In the genomic region with DNA sequence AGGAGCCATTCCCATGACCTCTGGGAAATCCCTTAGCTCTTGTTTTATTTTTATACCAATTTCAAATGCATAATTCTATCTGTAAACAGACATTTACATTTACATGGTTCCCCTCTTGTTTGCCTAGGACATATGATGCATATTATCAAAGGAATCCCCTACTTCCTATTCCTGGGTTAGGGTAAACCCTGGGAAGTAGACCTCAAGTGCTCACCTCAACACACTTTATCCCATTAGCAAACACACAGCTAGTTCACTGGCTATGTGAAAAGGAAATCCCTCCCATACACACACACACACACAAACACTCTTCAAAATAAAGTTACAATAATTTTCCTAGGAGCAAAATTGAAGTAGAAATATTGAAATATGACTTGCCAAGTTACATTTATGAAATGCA, we compare ENCODE assay signal across 24 cellular contexts. TPM values are rescaled to one million over a fixed set of nuclear protein-coding genes. Genes with fewer than 3 reads are reported as not detected.
DNase-seq lines count a peak whose midpoint lies in the region; TF ChIP-seq lines count a peak whose summit lies in the region.
"Had no signal": no experiment of that assay in that cellular context is flagged by ENCODE, and none has a peak within 500 bp of the region (broad histone marks: within the 10 kb centered on the region; RNA-seq: fewer than 3 reads in every experiment).

No MANE protein-coding gene starts in this region.

- H3K4me1 Mint-ChIP-seq in chondrocyte (ENCODE audit: low read depth) = peaks cover 55% of the 10 kb centered on the region
- H3K4me1 Mint-ChIP-seq: activated naive CD4-positive, alpha-beta T cell treated with anti-CD3 and anti-CD28 coated beads, Interleukin-2, amount 50 U/mL, for 24 hours had no signal

- TF ChIP-seq POLR2A in spleen (IDR thresholded peaks at IDR 0.05) (no peak), esophagus squamous epithelium (IDR thresholded peaks at IDR 0.05) (no peak)

- peak overlapping the region; percentile 93 for H3K27ac Mint-ChIP-seq in chondrocyte (ENCODE audit: unreplicated experiment)
- H3K27ac Mint-ChIP-seq: activated CD4-positive, alpha-beta T cell treated with anti-CD3 and anti-CD28 coated beads, Interleukin-2, amount 10 ng/mL, durations not matched to agents 7 days and 5 days; activated CD8-positive, alpha-beta memory T cell treated with anti-CD3 and anti-CD28 coated beads, Interleukin-2, amount 10 ng/mL, durations not matched to agents 7 days and 5 days; activated naive CD4-positive, alpha-beta T cell treated with anti-CD3 and anti-CD28 coated beads, Interleukin-2, amount 50 U/mL, for 24 hours; activated T-helper 1 cell treated with anti-CD3 and anti-CD28 coated beads, Interleukin-12 subunit alpha, Interleukin-12 subunit beta, Interleukin-2, Interleukin-4 antibody, amounts not matched to agents 30 ng/mL and 10 ng/mL and 1 ng/mL, durations not matched to agents 14 hours and 24 hours and 36 hours; CD4-positive, alpha-beta memory T cell; effector memory CD8-positive, alpha-beta T cell; T-helper 1 cell treated with Interleukin-12 subunit alpha and Interleukin-12 subunit beta and Interleukin-4 antibody, amounts not matched to agents 30 μg/mL and 1 μg/mL, for 36 hours had no signal

- peak; percentile 83 for DNase-seq in LHCN-M2 (ENCODE audit: low read depth)
- no peak for DNase-seq in chondrocyte (ENCODE audit: low spot score)
- DNase-seq in lung microvascular endothelial cell (ENCODE audit: low read depth in 2 of 2) = peak; percentile 5 to 56
- DNase-seq in spleen = no peak
- DNase-seq in activated naive CD4-positive, alpha-beta T cell treated with anti-CD3 and anti-CD28 coated beads, Interleukin-2, amount 50 U/mL, for 16 hours = no peak
- DNase-seq in esophagus squamous epithelium (lab: John Stamatoyannopoulos, UW) = no peak
- no peak for DNase-seq in HPDE6-E6E7 (ENCODE audit: extremely low spot score)
- DNase-seq: activated CD4-positive, alpha-beta T cell treated with anti-CD3 and anti-CD28 coated beads, Interleukin-2, amount 10 ng/mL, durations not matched to agents 7 days and 5 days; activated CD8-positive, alpha-beta memory T cell treated with anti-CD3 and anti-CD28 coated beads, Interleukin-2, amount 10 ng/mL, durations not matched to agents 7 days and 5 days; anterior cingulate cortex; CD4-positive, alpha-beta memory T cell; cerebellar nuclear complex; effector memory CD8-positive, alpha-beta T cell; GF-D8; HCEC 1CT; NCI-H1105 treated with DMSO at 0.1 percent for 48 hours; NCI-H2029 treated with DMSO at 0.1 percent for 48 hours; NCI-H446 treated with DMSO at 0.1 percent for 48 hours; stimulated activated CD4-positive, alpha-beta T cell treated with anti-CD3 and anti-CD28 coated beads, Interleukin-4, amount 100 ng/mL, for 1 hour; stimulated activated naive CD4-positive, alpha-beta T cell had no signal

- intact Hi-C loops in spleen (cut with DNase I; ENCODE audit: low total_unique reads) (no loop called here), esophagus squamous epithelium (cut with DNase I) (no loop called here)

- H3K4me1 ChIP-seq in spleen = peaks cover 0 to 29% (median 11%) of the 10 kb centered on the region in 6 donors
- no peaks in the 10 kb centered on the region for H3K4me1 ChIP-seq in esophagus squamous epithelium

- H3K4me3 ChIP-seq in spleen = no peak overlapping the region
- H3K4me3 ChIP-seq in esophagus squamous epithelium = no peak overlapping the region
- H3K4me3 ChIP-seq: skin epidermis had no signal

- peak overlapping the region in 5 of 8 donors; percentile 0 to 55 (median 19) for H3K27ac ChIP-seq in spleen
- H3K27ac ChIP-seq in esophagus squamous epithelium = no peak overlapping the region
- H3K27ac ChIP-seq: skin epidermis had no signal

- H3K9me3 Mint-ChIP-seq in chondrocyte (ENCODE audit: low read depth) = no peaks in the 10 kb centered on the region
- H3K9me3 Mint-ChIP-seq: activated CD4-positive, alpha-beta T cell treated with anti-CD3 and anti-CD28 coated beads, Interleukin-2, amount 10 ng/mL, durations not matched to agents 7 days and 5 days; activated naive CD4-positive, alpha-beta T cell treated with anti-CD3 and anti-CD28 coated beads, Interleukin-2, amount 50 U/mL, for 24 hours; activated T-helper 1 cell treated with anti-CD3 and anti-CD28 coated beads, Interleukin-12 subunit alpha, Interleukin-12 subunit beta, Interleukin-2, Interleukin-4 antibody, amounts not matched to agents 30 ng/mL and 10 ng/mL and 1 ng/mL, durations not matched to agents 14 hours and 24 hours and 36 hours; effector memory CD8-positive, alpha-beta T cell; T-helper 1 cell treated with Interleukin-12 subunit alpha and Interleukin-12 subunit beta and Interleukin-4 antibody, amounts not matched to agents 30 μg/mL and 1 μg/mL, for 36 hours had no signal

- H3K9me3 ChIP-seq in spleen = no peaks in the 10 kb centered on the region
- H3K9me3 ChIP-seq in esophagus squamous epithelium = no peaks in the 10 kb centered on the region

- H3K36me3 ChIP-seq in spleen = no peaks in the 10 kb centered on the region
- H3K36me3 ChIP-seq in esophagus squamous epithelium = no peaks in the 10 kb centered on the region

- H3K36me3 Mint-ChIP-seq in chondrocyte (ENCODE audit: low read depth) = no peaks in the 10 kb centered on the region
- H3K36me3 Mint-ChIP-seq: activated CD8-positive, alpha-beta memory T cell treated with anti-CD3 and anti-CD28 coated beads, Interleukin-2, amount 10 ng/mL, durations not matched to agents 7 days and 5 days; activated naive CD4-positive, alpha-beta T cell treated with anti-CD3 and anti-CD28 coated beads, Interleukin-2, amount 50 U/mL, for 24 hours; CD4-positive, alpha-beta memory T cell had no signal

- no peaks in the 10 kb centered on the region for H3K27me3 Mint-ChIP-seq in chondrocyte (ENCODE audit: low read depth)

- no peak for TF ChIP-seq CTCF in chondrocyte (IDR thresholded peaks at IDR 0.05)
- TF ChIP-seq CTCF in spleen (IDR thresholded peaks at IDR 0.05 in 8 of 11, conservative IDR thresholded peaks at IDR 0.05 in 3 of 11) = no peak
- no peak for TF ChIP-seq CTCF in esophagus squamous epithelium (IDR thresholded peaks at IDR 0.05)

- H3K27me3 ChIP-seq in spleen (replicated peaks in 1 of 7) (no peaks in the 10 kb centered on the region), esophagus squamous epithelium (peaks cover 0 to 9% (median 0%) of the 10 kb centered on the region in 4 donors)

- H3K4me3 Mint-ChIP-seq in chondrocyte (ENCODE audit: unreplicated experiment) = peak overlapping the region; percentile 65
- H3K4me3 Mint-ChIP-seq: activated CD4-positive, alpha-beta T cell treated with anti-CD3 and anti-CD28 coated beads, Interleukin-2, amount 10 ng/mL, durations not matched to agents 7 days and 5 days; activated CD8-positive, alpha-beta memory T cell treated with anti-CD3 and anti-CD28 coated beads, Interleukin-2, amount 10 ng/mL, durations not matched to agents 7 days and 5 days; activated naive CD4-positive, alpha-beta T cell treated with anti-CD3 and anti-CD28 coated beads, Interleukin-2, amount 50 U/mL, for 24 hours; activated T-helper 1 cell treated with anti-CD3 and anti-CD28 coated beads, Interleukin-12 subunit alpha, Interleukin-12 subunit beta, Interleukin-2, Interleukin-4 antibody, amounts not matched to agents 30 ng/mL and 10 ng/mL and 1 ng/mL, durations not matched to agents 14 hours and 24 hours and 36 hours; CD4-positive, alpha-beta memory T cell; effector memory CD8-positive, alpha-beta T cell; T-helper 1 cell treated with Interleukin-12 subunit alpha and Interleukin-12 subunit beta and Interleukin-4 antibody, amounts not matched to agents 30 μg/mL and 1 μg/mL, for 36 hours had no signal

RNA-seq across cellular contexts. Expression of a gene that starts 27.0 kb away (rescaled TPM):
- total RNA-seq in LHCN-M2 (2014; rRNA removed) (17.9 and 21.6 TPM in 2 replicates), chondrocyte (10.4 to 14.3 TPM (median 13.7 TPM) in 3 replicates), lung microvascular endothelial cell (4.6 and 6.3 TPM in 2 replicates), spleen (10 to 100 TPM in 5 of 7 donors, 1 to 10 TPM in 2; 7.5 to 28.2 (median 10.6) TPM), esophagus squamous epithelium (1 to 10 TPM in 3 of 4 donors, under 1 TPM in 1; 0.27 to 3.1 (median 1.4) TPM)
- 9.1 TPM for polyA plus RNA-seq in LHCN-M2 (2012)
- 1 to 10 TPM; 1.1 to 2.5 (median 2.2) TPM for polyA plus RNA-seq in spleen
- total RNA-seq: activated CD4-positive, alpha-beta T cell treated with anti-CD3 and anti-CD28 coated beads, Interleukin-2, amount 10 ng/mL, durations not matched to agents 7 days and 5 days; activated CD8-positive, alpha-beta memory T cell treated with anti-CD3 and anti-CD28 coated beads, Interleukin-2, amount 10 ng/mL, durations not matched to agents 7 days and 5 days; activated T-helper 1 cell treated with anti-CD3 and anti-CD28 coated beads, Interleukin-12 subunit alpha, Interleukin-12 subunit beta, Interleukin-2, Interleukin-4 antibody, amounts not matched to agents 30 ng/mL and 10 ng/mL and 1 ng/mL, durations not matched to agents 14 hours and 24 hours and 36 hours; CD4-positive, alpha-beta memory T cell had no signal
- polyA plus RNA-seq: CD4-positive, alpha-beta memory T cell had no signal

Comparison
In these comparisons a context has a peak if more than half of its experiments do, and no peak if none do; other contexts are left out.
1. DNase-seq: peak in LHCN-M2 (single experiment) and lung microvascular endothelial cell (2 of 2); none in chondrocyte (single experiment), spleen (single experiment), activated naive CD4-positive, alpha-beta T cell treated with anti-CD3 and anti-CD28 coated beads, Interleukin-2, amount 50 U/mL, for 16 hours (single experiment), esophagus squamous epithelium (single experiment) and HPDE6-E6E7 (single experiment).
2. H3K27ac ChIP-seq: peak in spleen (5 of 8); none in esophagus squamous epithelium (0 of 4).